8 cellular contexts compared by ENCODE assay signal in genomic region chr19:46717034-46717715, GRCh38. TPM values are rescaled to one million over a fixed set of nuclear protein-coding genes. Genes with fewer than 3 reads are reported as not detected.
DNase-seq lines count a peak whose midpoint lies in the region; TF ChIP-seq lines count a peak whose summit lies in the region.

TSS of gene PRKD2 (minus strand) at chr19:46717114. CDS start at chr19:46716370, 744 bp downstream.

- DNase-seq in AG10803 (ENCODE audit: low read depth): peak; percentile 77
- peak; percentile 76 for DNase-seq in KG1 (lab: John Stamatoyannopoulos, UW)
- DNase-seq in SK-N-DZ (ENCODE audit: low spot score): peak; percentile 66
- DNase-seq in activated naive CD4-positive, alpha-beta T cell (lab: John Stamatoyannopoulos, UW): peak; percentile 61 to 87 (median 76)
- peak; percentile 59 for DNase-seq in foreskin melanocyte

- peak within 1 kb of the TSS; percentile 86 to 91 for H3K9ac ChIP-seq in stomach smooth muscle (ENCODE audit: low read length in 2 of 2)

- no peak for TF ChIP-seq CTCF in AG10803 (conservative IDR thresholded peaks at IDR 0.05; ENCODE audit: low read length)

- peak within 1 kb of the TSS; percentile 80 for H2AFZ ChIP-seq in neuron (ENCODE audit: low read depth, low read length)

- peak; percentile 55 for TF ChIP-seq POLR2A in GM19193 (IDR thresholded peaks at IDR 0.05; ENCODE audit: extremely low read depth, insufficient read depth, insufficient read length)

- H3K9me3 ChIP-seq in neuron (ENCODE audit: low read length) (no peaks in the 10 kb centered on the region), stomach smooth muscle (ENCODE audit: control insufficient read depth in 2 of 2, low read length in 2 of 2) (no peaks in the 10 kb centered on the region)

- peak within 1 kb of the TSS; percentile 70 for H3K27ac ChIP-seq in stomach smooth muscle (ENCODE audit: low read length)

- peaks cover 30% of the 10 kb centered on the region for H3K36me3 ChIP-seq in neuron (ENCODE audit: insufficient read depth, low read length)
- peaks cover 17 to 18% of the 10 kb centered on the region in 2 donors for H3K36me3 ChIP-seq in stomach smooth muscle (ENCODE audit: control insufficient read depth in 2 of 2, insufficient read depth in 2 of 2, low read length in 2 of 2)

- peaks cover 10% of the 10 kb centered on the region for H3K4me1 ChIP-seq in neuron (ENCODE audit: insufficient read depth, low read length)
- peaks cover 31% of the 10 kb centered on the region for H3K4me1 ChIP-seq in stomach smooth muscle (ENCODE audit: control insufficient read depth, insufficient read depth, low read length)

- H3K4me3 ChIP-seq in AG10803 (ENCODE audit: low read length): peak within 1 kb of the TSS; percentile 81
- H3K4me3 ChIP-seq in neuron (ENCODE audit: low read length): peak within 1 kb of the TSS; percentile 98
- peak within 1 kb of the TSS; percentile 80 to 87 for H3K4me3 ChIP-seq in stomach smooth muscle (ENCODE audit: low read length in 2 of 2)

- H3K27me3 ChIP-seq in neuron (ENCODE audit: insufficient read depth, low read length) (no peaks in the 10 kb centered on the region), stomach smooth muscle (ENCODE audit: control insufficient read depth in 1 of 2, insufficient read depth in 2 of 2, low read length in 2 of 2) (no peaks in the 10 kb centered on the region)

RNA-seq across cellular contexts. Expression of gene PRKD2, which starts in this region (rescaled TPM):
- 7.4 and 8.8 TPM in 2 replicates for polyA plus RNA-seq in SK-N-DZ (2014; cell fraction: cytosol; rRNA removed)
- polyA plus RNA-seq in SK-N-DZ (2014; cell fraction: nucleus; rRNA removed): 10.0 and 12.7 TPM in 2 replicates

Comparison
In these comparisons a context has a peak if more than half of its experiments do, and no peak if none do; other contexts are left out.
1. Peak in every context shown above with its lines: DNase-seq, H3K4me3 ChIP-seq and H3K27ac ChIP-seq.